ENCODE assay signal across 11 cellular contexts in the genomic region with DNA sequence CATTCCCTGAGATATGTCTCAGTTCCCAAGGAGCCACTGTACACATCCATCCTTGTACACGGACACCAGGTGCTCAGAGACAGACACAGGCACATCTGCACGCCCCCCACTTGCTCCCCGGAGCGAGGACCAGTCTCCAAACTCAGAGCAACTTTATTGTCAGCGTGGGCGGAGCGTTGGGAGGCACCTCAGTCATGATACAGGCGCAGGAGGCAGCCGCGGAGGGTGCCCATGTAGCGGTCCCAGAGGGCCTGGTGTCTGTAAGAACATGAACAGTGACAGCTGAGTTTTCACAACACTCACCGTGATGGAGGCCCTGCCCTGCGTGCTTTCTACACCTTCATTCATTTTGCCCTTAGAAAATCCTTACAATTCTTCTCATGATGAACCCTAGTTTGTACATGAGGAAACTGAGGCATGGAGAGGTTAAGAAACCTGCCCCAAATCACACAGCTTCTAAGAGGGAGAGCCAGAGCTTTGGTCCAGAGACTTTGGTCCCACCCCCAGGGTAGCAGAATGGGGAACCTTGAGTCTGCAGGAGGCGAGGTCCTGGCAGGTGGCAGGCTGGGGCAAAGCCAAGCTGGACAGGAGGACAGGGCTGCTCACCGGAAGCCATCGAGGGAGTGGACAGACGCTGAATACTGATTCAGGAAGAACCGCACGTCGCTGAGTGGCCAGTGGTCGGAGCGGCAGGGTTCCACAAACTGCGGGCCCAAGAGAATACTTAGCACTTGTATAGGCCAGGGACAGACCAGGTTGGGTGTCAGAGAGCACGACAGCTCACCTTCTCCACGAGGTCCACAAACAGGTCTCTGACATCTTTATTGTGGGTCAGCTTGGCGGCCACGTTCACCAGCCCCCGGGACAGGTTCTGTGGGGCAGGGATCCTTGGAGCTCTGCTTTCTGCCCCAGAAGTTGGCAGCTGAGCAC. TPM values are rescaled to one million over a fixed set of nuclear protein-coding genes. Genes with fewer than 3 reads are reported as not detected.
A peak's percentile ranks its signal among the peaks of the same experiment; 100 is the strongest.
DNase-seq lines count a peak whose midpoint lies in the region; ATAC-seq and TF ChIP-seq lines count a peak whose summit lies in the region.
"Had no signal": no experiment of that assay in that cellular context is flagged by ENCODE, and none has a peak within 500 bp of the region (broad histone marks: within the 10 kb centered on the region; RNA-seq: fewer than 3 reads in every experiment).

No MANE protein-coding gene starts in this region.

- intact Hi-C loops in left cardiac atrium (cut with DNase I) = loop anchor here (2.0 to 10.0 kb wide), 3 partner anchors 81 to 105 kb away; partner anchors contain the start of gene SART1 (in 1 of the 2)
- intact Hi-C loops in heart right ventricle (cut with DNase I) = loop anchor here in 9 of 10 donors (1.0 to 10.0 kb wide), 5 partner anchors 98 to 169 kb away; partner anchors contain the start of gene KAT5 (in 1 of the 9)
- intact Hi-C loops in uterus (cut with DNase I; ENCODE audit: low total_unique reads) = loop anchor here (5.0 kb wide), 1 partner anchor 103 kb away; no protein-coding TSS in a partner anchor

- H3K4me1 Mint-ChIP-seq in activated T-helper 17 cell treated with anti-CD3 and anti-CD28 coated beads, Interleukin-2, amount 50 U/mL, for 72 hours = peaks cover 28% of the 10 kb centered on the region
- H3K4me1 Mint-ChIP-seq in memory B cell = peaks cover 26% of the 10 kb centered on the region

- no peaks in the 10 kb centered on the region for H3K27me3 ChIP-seq in heart right ventricle
- no peaks in the 10 kb centered on the region for H3K27me3 ChIP-seq in uterus

- H3K9me3 ChIP-seq in heart right ventricle (no peaks in the 10 kb centered on the region), uterus (no peaks in the 10 kb centered on the region)

- H3K4me3 ChIP-seq in heart right ventricle (no peak overlapping the region), uterus (no peak overlapping the region)

- no peak for TF ChIP-seq CTCF in heart right ventricle (IDR thresholded peaks at IDR 0.05)
- TF ChIP-seq CTCF in uterus (IDR thresholded peaks at IDR 0.05) = no peak

- H3K4me3 Mint-ChIP-seq in activated T-helper 17 cell treated with anti-CD3 and anti-CD28 coated beads, Interleukin-2, amount 50 U/mL, for 72 hours = peak overlapping the region; percentile 29
- H3K4me3 Mint-ChIP-seq in memory B cell = no peak overlapping the region

- H3K27me3 Mint-ChIP-seq in activated T-helper 17 cell treated with anti-CD3 and anti-CD28 coated beads, Interleukin-2, amount 50 U/mL, for 72 hours = no peaks in the 10 kb centered on the region
- H3K27me3 Mint-ChIP-seq in memory B cell = no peaks in the 10 kb centered on the region

- H3K27ac Mint-ChIP-seq in activated T-helper 17 cell treated with anti-CD3 and anti-CD28 coated beads, Interleukin-2, amount 50 U/mL, for 72 hours = peak overlapping the region; percentile 76
- peak overlapping the region; percentile 32 for H3K27ac Mint-ChIP-seq in memory B cell

- TF ChIP-seq POLR2A in uterus (IDR thresholded peaks at IDR 0.05) = no peak

- no peak for ATAC-seq in left cardiac atrium
- no peak for ATAC-seq in heart right ventricle
- no peak for ATAC-seq in activated T-helper 17 cell treated with anti-CD3 and anti-CD28 coated beads, Interleukin-2, amount 50 U/mL, for 72 hours (replicated peaks)
- ATAC-seq in memory B cell (ENCODE audit: low read depth) = no peak
- ATAC-seq in GM21825 (IDR thresholded peaks at IDR 0.05; ENCODE audit: unreplicated experiment) = no peak

- H3K4me1 ChIP-seq in heart right ventricle = peaks cover 5 to 38% (median 23%) of the 10 kb centered on the region in 9 donors
- peaks cover 4 to 9% of the 10 kb centered on the region in 2 donors for H3K4me1 ChIP-seq in uterus

- DNase-seq in left cardiac atrium (peak; percentile 20), heart right ventricle (no peak), memory B cell (ENCODE audit: low spot score in 2 of 2) (no peak), uterus (no peak), SIG-M5 treated with dmso at 0.1 percent for 504 hours (lab: John Stamatoyannopoulos, UW; ENCODE audit: unreplicated experiment) (no peak), NCI-H748 treated with DMSO at 0.1 percent for 48 hours (lab: John Stamatoyannopoulos, UW) (no peak)
- DNase-seq: NCI-H524 treated with DMSO at 0.1 percent for 48 hours had no signal

- WGBS in heart right ventricle, 2 donors = 81 to 83% methylated on average over 28 of the region's 28 CpGs

- H3K27ac ChIP-seq in heart right ventricle = no peak overlapping the region
- H3K27ac ChIP-seq in uterus = peak overlapping the region; percentile 24 to 38
- H3K27ac ChIP-seq: KMS-11 had no signal

- peaks cover 0 to 55% (median 19%) of the 10 kb centered on the region in 9 donors for H3K36me3 ChIP-seq in heart right ventricle
- H3K36me3 ChIP-seq in uterus = no peaks in the 10 kb centered on the region

- H3K36me3 Mint-ChIP-seq in activated T-helper 17 cell treated with anti-CD3 and anti-CD28 coated beads, Interleukin-2, amount 50 U/mL, for 72 hours (ENCODE audit: low read depth) = peaks cover 53% of the 10 kb centered on the region
- peaks cover 11% of the 10 kb centered on the region for H3K36me3 Mint-ChIP-seq in memory B cell

- H3K9me3 Mint-ChIP-seq in activated T-helper 17 cell treated with anti-CD3 and anti-CD28 coated beads, Interleukin-2, amount 50 U/mL, for 72 hours = no peaks in the 10 kb centered on the region
- H3K9me3 Mint-ChIP-seq in memory B cell = no peaks in the 10 kb centered on the region

RNA-seq across cellular contexts. Expression of gene FIBP, which starts 4.2 kb away (rescaled TPM):
- total RNA-seq in left cardiac atrium (10 to 100 TPM; 37.8 to 44.3 TPM), heart right ventricle (10 to 100 TPM; 46.3 to 63.2 (median 49.9) TPM), uterus (100 to 1,000 TPM in 1 of 4 donors, 10 to 100 TPM in 3; 39.7 to 239 (median 52.2) TPM)
- 10 to 100 TPM; 44.0 to 88.4 TPM for polyA plus RNA-seq in heart right ventricle
- total RNA-seq in activated T-helper 17 cell treated with anti-CD3 and anti-CD28 coated beads, Interleukin-2, amount 50 U/mL, for 72 hours = 100 to 1,000 TPM in 1 of 2 donors, 10 to 100 TPM in 1; 75.8 to 102 TPM

RNA-seq across cellular contexts. Expression of gene CTSW, which starts 4.4 kb away (rescaled TPM):
- total RNA-seq in left cardiac atrium = 1 to 10 TPM in 1 of 2 donors, under 1 TPM in 1; 0.99 to 2.7 TPM
- 1 to 10 TPM in 2 of 10 donors, under 1 TPM in 7, not detected in 1; 0.20 to 7.9 (median 0.55) TPM for total RNA-seq in heart right ventricle
- polyA plus RNA-seq in heart right ventricle = under 1 TPM; 0.17 to 0.88 TPM
- 10 to 100 TPM in 1 of 2 donors, 1 to 10 TPM in 1; 5.4 to 23.6 TPM for total RNA-seq in activated T-helper 17 cell treated with anti-CD3 and anti-CD28 coated beads, Interleukin-2, amount 50 U/mL, for 72 hours
- 1 to 10 TPM in 1 of 4 donors, under 1 TPM in 1, not detected in 2; 0.62 to 3.6 TPM for total RNA-seq in uterus
- total RNA-seq: pulmonary artery endothelial cell had no signal

RNA-seq across cellular contexts. Expression of gene CCDC85B, which starts 6.4 kb away (rescaled TPM):
- total RNA-seq in left cardiac atrium (10 to 100 TPM; 45.8 to 63.5 TPM), heart right ventricle (10 to 100 TPM; 22.1 to 48.9 (median 34.4) TPM), uterus (100 to 1,000 TPM in 1 of 4 donors, 10 to 100 TPM in 3; 22.3 to 141 (median 54.5) TPM)
- polyA plus RNA-seq in heart right ventricle = 10 to 100 TPM; 66.3 to 69.4 TPM
- total RNA-seq in activated T-helper 17 cell treated with anti-CD3 and anti-CD28 coated beads, Interleukin-2, amount 50 U/mL, for 72 hours = 10 to 100 TPM; 21.0 to 37.2 TPM

RNA-seq across cellular contexts. Expression of gene EFEMP2, which starts 11.5 kb away (rescaled TPM):
- total RNA-seq in left cardiac atrium (100 to 1,000 TPM in 1 of 2 donors, 10 to 100 TPM in 1; 98.0 to 103 TPM), heart right ventricle (100 to 1,000 TPM in 3 of 10 donors, 10 to 100 TPM in 7; 79.4 to 112 (median 89.6) TPM), uterus (100 to 1,000 TPM in 1 of 4 donors, 10 to 100 TPM in 3; 56.1 to 165 (median 87.3) TPM)
- 100 to 1,000 TPM in 1 of 2 donors, 10 to 100 TPM in 1; 54.8 to 133 TPM for polyA plus RNA-seq in heart right ventricle
- 10 to 100 TPM; 11.5 to 76.3 TPM for total RNA-seq in activated T-helper 17 cell treated with anti-CD3 and anti-CD28 coated beads, Interleukin-2, amount 50 U/mL, for 72 hours

RNA-seq across cellular contexts. Expression of gene FOSL1, which starts 16.1 kb away (rescaled TPM):
- total RNA-seq in left cardiac atrium (10 to 100 TPM in 1 of 2 donors, 1 to 10 TPM in 1; 1.3 to 11.1 TPM), heart right ventricle (1 to 10 TPM in 6 of 10 donors, under 1 TPM in 2, not detected in 2; 0.31 to 8.1 (median 2.6) TPM), uterus (1 to 10 TPM in 2 of 4 donors, not detected in 2; 2.9 to 3.9 TPM)
- polyA plus RNA-seq in heart right ventricle = 10 to 100 TPM in 1 of 2 donors, 1 to 10 TPM in 1; 2.0 to 32.8 TPM
- 10 to 100 TPM; 18.7 to 24.8 TPM for total RNA-seq in activated T-helper 17 cell treated with anti-CD3 and anti-CD28 coated beads, Interleukin-2, amount 50 U/mL, for 72 hours

Comparison
In these comparisons a context has a peak if more than half of its experiments do, and no peak if none do; other contexts are left out.
1. H3K27ac ChIP-seq: peak in uterus (2 of 2); none in heart right ventricle (0 of 10).